1 cellular context compared by ENCODE assay signal in genomic region chr6:168217216-168217879, GRCh38.
TF ChIP-seq lines count a peak whose summit lies in the region.

No MANE protein-coding gene starts in this region.

TF ChIP-seq in WTC11, 78 proteins besides CTCF, POLR2A, EP300 and RAD21 (continued from another document):
- TF ChIP-seq, protein P1, sequence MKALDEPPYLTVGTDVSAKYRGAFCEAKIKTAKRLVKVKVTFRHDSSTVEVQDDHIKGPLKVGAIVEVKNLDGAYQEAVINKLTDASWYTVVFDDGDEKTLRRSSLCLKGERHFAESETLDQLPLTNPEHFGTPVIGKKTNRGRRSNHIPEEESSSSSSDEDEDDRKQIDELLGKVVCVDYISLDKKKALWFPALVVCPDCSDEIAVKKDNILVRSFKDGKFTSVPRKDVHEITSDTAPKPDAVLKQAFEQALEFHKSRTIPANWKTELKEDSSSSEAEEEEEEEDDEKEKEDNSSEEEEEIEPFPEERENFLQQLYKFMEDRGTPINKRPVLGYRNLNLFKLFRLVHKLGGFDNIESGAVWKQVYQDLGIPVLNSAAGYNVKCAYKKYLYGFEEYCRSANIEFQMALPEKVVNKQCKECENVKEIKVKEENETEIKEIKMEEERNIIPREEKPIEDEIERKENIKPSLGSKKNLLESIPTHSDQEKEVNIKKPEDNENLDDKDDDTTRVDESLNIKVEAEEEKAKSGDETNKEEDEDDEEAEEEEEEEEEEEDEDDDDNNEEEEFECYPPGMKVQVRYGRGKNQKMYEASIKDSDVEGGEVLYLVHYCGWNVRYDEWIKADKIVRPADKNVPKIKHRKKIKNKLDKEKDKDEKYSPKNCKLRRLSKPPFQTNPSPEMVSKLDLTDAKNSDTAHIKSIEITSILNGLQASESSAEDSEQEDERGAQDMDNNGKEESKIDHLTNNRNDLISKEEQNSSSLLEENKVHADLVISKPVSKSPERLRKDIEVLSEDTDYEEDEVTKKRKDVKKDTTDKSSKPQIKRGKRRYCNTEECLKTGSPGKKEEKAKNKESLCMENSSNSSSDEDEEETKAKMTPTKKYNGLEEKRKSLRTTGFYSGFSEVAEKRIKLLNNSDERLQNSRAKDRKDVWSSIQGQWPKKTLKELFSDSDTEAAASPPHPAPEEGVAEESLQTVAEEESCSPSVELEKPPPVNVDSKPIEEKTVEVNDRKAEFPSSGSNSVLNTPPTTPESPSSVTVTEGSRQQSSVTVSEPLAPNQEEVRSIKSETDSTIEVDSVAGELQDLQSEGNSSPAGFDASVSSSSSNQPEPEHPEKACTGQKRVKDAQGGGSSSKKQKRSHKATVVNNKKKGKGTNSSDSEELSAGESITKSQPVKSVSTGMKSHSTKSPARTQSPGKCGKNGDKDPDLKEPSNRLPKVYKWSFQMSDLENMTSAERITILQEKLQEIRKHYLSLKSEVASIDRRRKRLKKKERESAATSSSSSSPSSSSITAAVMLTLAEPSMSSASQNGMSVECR (CRISPR knock-in tag; IDR thresholded peaks at IDR 0.05; ENCODE audit: borderline replicate concordance), result no peak
- TF ChIP-seq NR2C2 (CRISPR knock-in tag; IDR thresholded peaks at IDR 0.05), result no peak
- no peak for TF ChIP-seq FOXK1 (CRISPR knock-in tag; IDR thresholded peaks at IDR 0.05)
- no peak for TF ChIP-seq SMAD4 (CRISPR knock-in tag; IDR thresholded peaks at IDR 0.05)
